Comparison of ENCODE assay signal across 8 cellular contexts in the genomic region with DNA sequence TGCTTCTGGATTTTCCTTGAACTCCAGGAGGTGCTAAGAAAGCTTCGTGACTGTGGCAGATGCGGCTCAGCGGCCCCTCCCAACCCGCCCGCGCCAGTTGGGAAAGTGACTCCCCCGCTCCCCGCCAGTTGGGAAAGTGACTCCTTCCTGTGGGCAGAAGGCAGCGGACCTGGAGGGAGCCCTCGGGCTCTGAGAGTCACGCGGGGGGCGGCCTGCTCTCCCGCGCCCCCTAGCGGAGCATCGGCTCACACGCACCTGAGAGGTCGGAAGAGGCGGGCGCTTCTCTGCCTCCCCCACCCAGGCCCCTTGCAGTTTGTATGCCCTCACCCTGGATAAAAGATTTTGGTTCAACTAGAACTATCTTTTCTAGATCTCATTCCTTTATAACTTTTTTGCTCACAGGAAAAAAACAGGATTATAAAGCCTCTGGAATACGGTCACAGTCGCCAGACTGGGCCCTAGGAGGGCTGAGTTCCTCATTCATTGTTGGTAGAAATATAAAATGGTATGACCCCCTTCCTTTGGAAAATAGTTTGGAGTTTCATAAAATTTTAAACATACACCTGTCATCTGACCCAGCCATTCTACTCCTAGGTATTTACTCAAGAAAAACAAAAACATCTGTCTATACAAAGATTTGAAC.
DNase-seq lines count a peak whose midpoint lies in the region; ATAC-seq and TF ChIP-seq lines count a peak whose summit lies in the region.

No MANE protein-coding gene starts in this region.

- H3K36me3 ChIP-seq in lower lobe of right lung (no peaks in the 10 kb centered on the region), thyroid gland (no peaks in the 10 kb centered on the region)

- H3K4me1 ChIP-seq in lower lobe of right lung (peaks cover 29% of the 10 kb centered on the region), thyroid gland (peaks cover 20 to 21% of the 10 kb centered on the region in 2 donors)

- peaks cover 9% of the 10 kb centered on the region for H3K9me3 Mint-ChIP-seq in chondrocyte (ENCODE audit: low read depth)

- H3K9me3 ChIP-seq in lower lobe of right lung: no peaks in the 10 kb centered on the region
- H3K9me3 ChIP-seq in thyroid gland: no peaks in the 10 kb centered on the region

- ATAC-seq in lower lobe of right lung: peak; percentile 54 to 67
- no peak for ATAC-seq in esophagus mucosa

- H3K4me3 ChIP-seq in lower lobe of right lung: peak overlapping the region; percentile 31
- H3K4me3 ChIP-seq in thyroid gland (replicated peaks in 1 of 3): peak overlapping the region in 1 of 3 donors; percentile 18

- peak; percentile 9 for DNase-seq in ELR (ENCODE audit: low read depth)
- peak; percentile 49 for DNase-seq in SW480 (ENCODE audit: low spot score)
- DNase-seq in chondrocyte (ENCODE audit: low spot score): no peak
- DNase-seq in lower lobe of right lung: peak; percentile 63
- DNase-seq in thyroid gland: peak; percentile 60 to 70
- DNase-seq in NCI-H2081 treated with DMSO at 0.1 percent for 48 hours (lab: John Stamatoyannopoulos, UW): no peak
- no peak for DNase-seq in DMS 273 treated with DMSO at 0.1 percent for 48 hours (lab: John Stamatoyannopoulos, UW)

- intact Hi-C loops in lower lobe of right lung (cut with DNase I) (no loop called here), thyroid gland (cut with DNase I) (loop anchor here (5.0 kb wide), 1 partner anchor 492 kb away; no protein-coding TSS in a partner anchor)

- TF ChIP-seq POLR2A in thyroid gland (IDR thresholded peaks at IDR 0.05): no peak

- H3K27me3 ChIP-seq in lower lobe of right lung (ENCODE audit: low read depth) (peaks cover 7% of the 10 kb centered on the region), thyroid gland (no peaks in the 10 kb centered on the region)

- H3K27ac ChIP-seq in lower lobe of right lung (no peak overlapping the region), thyroid gland (peak overlapping the region in 2 of 3 donors; percentile 76 to 77)

- peaks cover 16% of the 10 kb centered on the region for H3K4me1 Mint-ChIP-seq in chondrocyte (ENCODE audit: low read depth)

- H3K27ac Mint-ChIP-seq in chondrocyte (ENCODE audit: unreplicated experiment): no peak overlapping the region

- H3K36me3 Mint-ChIP-seq in chondrocyte (ENCODE audit: low read depth): peaks cover 4% of the 10 kb centered on the region

- H3K4me3 Mint-ChIP-seq in chondrocyte (ENCODE audit: unreplicated experiment): no peak overlapping the region

- peaks cover 11% of the 10 kb centered on the region for H3K27me3 Mint-ChIP-seq in chondrocyte (ENCODE audit: low read depth)

- 34 to 41% methylated on average over 16 of the region's 23 CpGs for WGBS in thyroid gland, 2 donors

- TF ChIP-seq CTCF in chondrocyte (IDR thresholded peaks at IDR 0.05) (peak; percentile 66), lower lobe of right lung (IDR thresholded peaks at IDR 0.05) (peak; percentile 68), thyroid gland (IDR thresholded peaks at IDR 0.05) (peak; percentile 67 to 90 (median 74))

Comparison
In these comparisons a context has a peak if more than half of its experiments do, and no peak if none do; other contexts are left out.
1. DNase-seq: peak in ELR (single experiment), SW480 (single experiment), lower lobe of right lung (single experiment) and thyroid gland (2 of 2); none in chondrocyte (single experiment), NCI-H2081 treated with DMSO at 0.1 percent for 48 hours (single experiment) and DMS 273 treated with DMSO at 0.1 percent for 48 hours (single experiment).
2. Peak in every context shown above with its lines, with median percentiles within 50 percentile points of each other: CTCF ChIP-seq.